ENCODE assay signal across 17 cellular contexts in genomic region chr3:55191911-55192787, GRCh38.
DNase-seq lines count a peak whose midpoint lies in the region; ATAC-seq and FAIRE-seq lines count a peak whose summit lies in the region.
"Had no signal": no experiment of that assay in that cellular context is flagged by ENCODE, and none has a peak within 500 bp of the region (broad histone marks: within the 10 kb centered on the region; RNA-seq: fewer than 3 reads in every experiment).

No MANE protein-coding gene starts in this region.

- DNase-seq in ELR (ENCODE audit: low read depth) (peak; percentile 95), RCC 7860 (ENCODE audit: low spot score) (peak; percentile 96), fibroblast of gingiva (ENCODE audit: low read depth) (peak; percentile 94), trophoblast cell (peak; percentile 59 to 88), posterior vena cava (ENCODE audit: low spot score) (no peak), cerebellum (ENCODE audit: low spot score) (no peak)
- no peak for DNase-seq in activated CD4-positive, alpha-beta memory T cell treated with anti-CD3 and anti-CD28 coated beads for 36 hours
- DNase-seq: activated CD8-positive, alpha-beta T cell treated with anti-CD3 and anti-CD28 coated beads, Interleukin-2, amount 10 ng/mL, durations not matched to agents 7 days and 5 days; activated naive CD4-positive, alpha-beta T cell treated with anti-CD3 and anti-CD28 coated beads, Interleukin-2, amount 10 ng/mL, durations not matched to agents 7 days and 5 days; glutamatergic neuron; ovary; T-helper 2 cell had no signal

- no peak overlapping the region for H2AFZ ChIP-seq in trophoblast cell (ENCODE audit: insufficient read depth, low read length, poor library complexity)

- peak overlapping the region; percentile 73 for H3K14ac ChIP-seq in trophoblast cell (ENCODE audit: low read length)

- POLR2A ChIA-PET in activated CD4-positive, alpha-beta memory T cell treated with anti-CD3 and anti-CD28 coated beads for 36 hours (lab: Charles Lee), result no interaction called here

- no peak for ATAC-seq in HG03039 (IDR thresholded peaks at IDR 0.05; ENCODE audit: unreplicated experiment)
- ATAC-seq: activated CD8-positive, alpha-beta T cell treated with anti-CD3 and anti-CD28 coated beads, Interleukin-2, amount 10 ng/mL, durations not matched to agents 7 days and 5 days; HCT116; stimulated activated memory B cell treated with anti-CD40 and anti-IgM and Interleukin-4, amounts not matched to agents 10 μg/mL and 1 μg/mL and 100 μg/mL, for 72 hours had no signal

- no CpG with 5 or more reads among the region's 4 CpGs for WGBS in trophoblast cell (ENCODE audit: extremely low coverage, insufficient coverage, insufficient read length)

- H3K4me1 ChIP-seq in trophoblast cell (ENCODE audit: control insufficient read depth in 1 of 2, insufficient read depth in 2 of 2, low read length in 2 of 2), result peaks cover 13 to 25% of the 10 kb centered on the region in 2 experiments

- intact Hi-C loops in posterior vena cava (cut with DNase I), result no loop called here
- intact Hi-C loops in activated CD4-positive, alpha-beta memory T cell treated with anti-CD3 and anti-CD28 coated beads for 36 hours (cut with micrococcal nuclease), result no loop called here

- H3K9me3 Mint-ChIP-seq in activated CD4-positive, alpha-beta memory T cell treated with anti-CD3 and anti-CD28 coated beads for 36 hours, result peaks cover 2% of the 10 kb centered on the region
- H3K9me3 Mint-ChIP-seq: dendritic cell treated with granulocyte-macrophage colony-stimulating factor and Interleukin-4, amounts not matched to agents 40 ng/mL and 50 ng/mL, for 4 days had no signal

- no peak overlapping the region for H3K4me3 Mint-ChIP-seq in activated CD4-positive, alpha-beta memory T cell treated with anti-CD3 and anti-CD28 coated beads for 36 hours
- H3K4me3 Mint-ChIP-seq: activated CD8-positive, alpha-beta T cell treated with anti-CD3 and anti-CD28 coated beads, Interleukin-2, amount 10 ng/mL, durations not matched to agents 7 days and 5 days; activated naive CD4-positive, alpha-beta T cell treated with anti-CD3 and anti-CD28 coated beads, Interleukin-2, amount 10 ng/mL, durations not matched to agents 7 days and 5 days; dendritic cell treated with granulocyte-macrophage colony-stimulating factor and Interleukin-4, amounts not matched to agents 40 ng/mL and 50 ng/mL, for 4 days; stimulated activated memory B cell treated with anti-CD40 and anti-IgM and Interleukin-4, amounts not matched to agents 10 μg/mL and 1 μg/mL and 100 μg/mL, for 72 hours had no signal

- H2AK5ac ChIP-seq in trophoblast cell (ENCODE audit: low read length), result no peak overlapping the region

- H3K36me3 Mint-ChIP-seq in activated CD4-positive, alpha-beta memory T cell treated with anti-CD3 and anti-CD28 coated beads for 36 hours, result no peaks in the 10 kb centered on the region
- H3K36me3 Mint-ChIP-seq: activated naive CD4-positive, alpha-beta T cell treated with anti-CD3 and anti-CD28 coated beads, Interleukin-2, amount 10 ng/mL, durations not matched to agents 7 days and 5 days; stimulated activated memory B cell treated with anti-CD40 and anti-IgM and Interleukin-4, amounts not matched to agents 10 μg/mL and 1 μg/mL and 100 μg/mL, for 72 hours had no signal

- peak overlapping the region; percentile 92 for H2BK12ac ChIP-seq in trophoblast cell (ENCODE audit: low read length)

- H3K27ac ChIP-seq in trophoblast cell (ENCODE audit: low read depth, low read length), result peak overlapping the region; percentile 59
- H3K27ac ChIP-seq: KMS-11, ovary had no signal

- no peak overlapping the region for H3K4me3 ChIP-seq in trophoblast cell (ENCODE audit: low read depth, low read length)
- H3K4me3 ChIP-seq: ovary had no signal

- no peaks in the 10 kb centered on the region for H3K4me1 Mint-ChIP-seq in activated CD4-positive, alpha-beta memory T cell treated with anti-CD3 and anti-CD28 coated beads for 36 hours (ENCODE audit: low read depth)
- H3K4me1 Mint-ChIP-seq: activated naive CD4-positive, alpha-beta T cell treated with anti-CD3 and anti-CD28 coated beads, Interleukin-2, amount 10 ng/mL, durations not matched to agents 7 days and 5 days; stimulated activated memory B cell treated with anti-CD40 and anti-IgM and Interleukin-4, amounts not matched to agents 10 μg/mL and 1 μg/mL and 100 μg/mL, for 72 hours had no signal

- H3K4me2 ChIP-seq in trophoblast cell (ENCODE audit: low read length), result no peak overlapping the region
- H3K4me2 ChIP-seq: KMS-11 had no signal

- H3K36me3 ChIP-seq in trophoblast cell (ENCODE audit: control insufficient read depth in 1 of 2, insufficient read depth in 2 of 2, low read length in 2 of 2), result no peaks in the 10 kb centered on the region
- H3K36me3 ChIP-seq: ovary had no signal

- peak overlapping the region; percentile 41 for H3K18ac ChIP-seq in trophoblast cell (ENCODE audit: low read length)

- no peak overlapping the region for H3K27ac Mint-ChIP-seq in activated CD4-positive, alpha-beta memory T cell treated with anti-CD3 and anti-CD28 coated beads for 36 hours
- H3K27ac Mint-ChIP-seq: activated CD8-positive, alpha-beta T cell treated with anti-CD3 and anti-CD28 coated beads, Interleukin-2, amount 10 ng/mL, durations not matched to agents 7 days and 5 days; activated naive CD4-positive, alpha-beta T cell treated with anti-CD3 and anti-CD28 coated beads, Interleukin-2, amount 10 ng/mL, durations not matched to agents 7 days and 5 days; dendritic cell treated with granulocyte-macrophage colony-stimulating factor and Interleukin-4, amounts not matched to agents 40 ng/mL and 50 ng/mL, for 4 days; stimulated activated memory B cell treated with anti-CD40 and anti-IgM and Interleukin-4, amounts not matched to agents 10 μg/mL and 1 μg/mL and 100 μg/mL, for 72 hours had no signal

- no peaks in the 10 kb centered on the region for H3K9me3 ChIP-seq in trophoblast cell (ENCODE audit: insufficient read depth, low read depth, low read length)
- H3K9me3 ChIP-seq: ovary had no signal

- CTCF ChIA-PET in activated CD4-positive, alpha-beta memory T cell treated with anti-CD3 and anti-CD28 coated beads for 36 hours (lab: Charles Lee), result no interaction called here

- H4K8ac ChIP-seq in trophoblast cell (ENCODE audit: low read depth, low read length), result peak overlapping the region; percentile 48

- H4K91ac ChIP-seq in trophoblast cell (ENCODE audit: low read depth, low read length), result peak overlapping the region; percentile 77

- H3K4ac ChIP-seq in trophoblast cell (ENCODE audit: low read depth, low read length), result no peak overlapping the region

- peaks cover 5% of the 10 kb centered on the region for H3K79me2 ChIP-seq in trophoblast cell (ENCODE audit: control insufficient read depth, insufficient read depth, low read length, poor library complexity)

- peak overlapping the region; percentile 83 for H2BK120ac ChIP-seq in trophoblast cell (ENCODE audit: insufficient read depth, low read length, poor library complexity)

- H2BK5ac ChIP-seq in trophoblast cell (ENCODE audit: low read depth, low read length, poor library complexity), result peak overlapping the region; percentile 93

- FAIRE-seq in RCC 7860 (lab: Jason Lieb, UNC), result peak; percentile 92

- H4K12ac ChIP-seq in trophoblast cell (ENCODE audit: low read depth, low read length), result no peak overlapping the region

- no peak overlapping the region for H3K23ac ChIP-seq in trophoblast cell (ENCODE audit: low read length)

- no peaks in the 10 kb centered on the region for H3K27me3 Mint-ChIP-seq in activated CD4-positive, alpha-beta memory T cell treated with anti-CD3 and anti-CD28 coated beads for 36 hours
- H3K27me3 Mint-ChIP-seq: activated naive CD4-positive, alpha-beta T cell treated with anti-CD3 and anti-CD28 coated beads, Interleukin-2, amount 10 ng/mL, durations not matched to agents 7 days and 5 days; dendritic cell treated with granulocyte-macrophage colony-stimulating factor and Interleukin-4, amounts not matched to agents 40 ng/mL and 50 ng/mL, for 4 days; stimulated activated memory B cell treated with anti-CD40 and anti-IgM and Interleukin-4, amounts not matched to agents 10 μg/mL and 1 μg/mL and 100 μg/mL, for 72 hours had no signal

- peaks cover 32% of the 10 kb centered on the region for H3K79me1 ChIP-seq in trophoblast cell (ENCODE audit: low read length)

- H3K9ac ChIP-seq in trophoblast cell (ENCODE audit: low read length), result no peak overlapping the region
- H3K9ac ChIP-seq: KMS-11 had no signal

- no peaks in the 10 kb centered on the region for H3K27me3 ChIP-seq in trophoblast cell (ENCODE audit: insufficient read depth, low read length)
- H3K27me3 ChIP-seq: ovary had no signal

Comparison
In these comparisons a context has a peak if more than half of its experiments do, and no peak if none do; other contexts are left out.
1. DNase-seq: peak in ELR (single experiment), RCC 7860 (single experiment), fibroblast of gingiva (single experiment) and trophoblast cell (2 of 2); none in posterior vena cava (single experiment), activated CD4-positive, alpha-beta memory T cell treated with anti-CD3 and anti-CD28 coated beads for 36 hours (single experiment) and cerebellum (single experiment).